In the genomic region with DNA sequence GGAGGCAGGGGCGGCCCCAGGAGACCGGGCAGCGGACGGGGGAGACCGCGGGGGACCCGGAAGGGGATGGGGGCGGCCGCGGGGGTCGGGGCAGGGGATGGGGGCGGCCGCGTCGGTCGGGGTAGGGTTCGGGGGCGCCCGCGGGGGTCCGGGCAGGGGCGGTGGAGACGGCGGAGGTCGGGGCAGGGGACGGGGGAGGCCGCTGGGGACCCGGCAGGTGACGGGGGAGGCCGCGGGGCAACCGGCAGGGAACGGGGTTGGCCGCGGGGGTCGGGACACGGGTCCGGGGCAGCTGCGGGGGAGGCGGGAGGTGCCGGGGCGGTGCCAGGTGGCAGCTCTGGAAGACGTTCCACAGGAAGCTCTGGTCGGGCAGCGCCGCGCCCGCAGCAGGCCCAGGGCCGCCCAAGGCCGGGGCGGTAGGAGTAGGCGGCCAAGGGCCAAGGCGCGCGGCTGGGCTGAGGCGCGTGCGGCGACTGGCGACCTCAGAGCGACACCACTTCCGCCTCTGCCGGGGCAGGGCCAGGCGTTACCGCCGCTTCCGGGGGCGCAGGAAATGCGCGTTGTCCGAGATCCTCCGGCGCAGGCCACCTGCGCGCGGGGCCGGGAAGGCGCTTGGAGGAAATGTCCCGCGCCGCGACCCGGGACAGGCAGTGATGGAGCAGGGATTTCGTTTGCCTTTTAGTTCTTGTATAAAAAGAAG, we compare ENCODE assay signal across 8 cellular contexts. TPM values are rescaled to one million over a fixed set of nuclear protein-coding genes. Genes with fewer than 3 reads are reported as not detected.
DNase-seq lines count a peak whose midpoint lies in the region; ATAC-seq and TF ChIP-seq lines count a peak whose summit lies in the region.
"Not testable (repeated sequence)": the region's sequence is repeated elsewhere in the genome, so short reads cannot be mapped to it uniquely, and the experiment has no call there.

No MANE protein-coding gene starts in this region.

- H3K4me2 ChIP-seq in skeletal muscle satellite cell (ENCODE audit: low read length), result peak overlapping the region; percentile 64

- not testable (repeated sequence) for H3K9me3 ChIP-seq in skeletal muscle satellite cell (replicated peaks; ENCODE audit: low read length); vagina

- H3K4me3 ChIP-seq in skeletal muscle satellite cell (ENCODE audit: low read length) (peak overlapping the region; percentile 67), vagina (peak overlapping the region; percentile 24 to 35)

- H3K27ac ChIP-seq in vagina, result not testable (repeated sequence)

- H3K27me3 ChIP-seq in skeletal muscle satellite cell (ENCODE audit: control insufficient read depth, insufficient read depth, low read length); vagina: not testable (repeated sequence)

- ATAC-seq in GM18511 (IDR thresholded peaks at IDR 0.05; ENCODE audit: unreplicated experiment) (peak; percentile 99), HG02623 (IDR thresholded peaks at IDR 0.05; ENCODE audit: unreplicated experiment) (peak; percentile 92)

- H3K36me3 ChIP-seq in skeletal muscle satellite cell (ENCODE audit: insufficient read depth, low read length); vagina: not testable (repeated sequence)

- intact Hi-C loops in vagina (cut with DNase I), result not testable (repeated sequence)

- DNase-seq in LoVo (ENCODE audit: low spot score), result peak; percentile 86
- peak; percentile 86 for DNase-seq in activated CD8-positive, alpha-beta memory T cell treated with anti-CD3 and anti-CD28 coated beads for 24 hours
- peak; percentile 29 for DNase-seq in dermis blood vessel endothelial cell
- peak; percentile 30 for DNase-seq in iris pigment epithelial cell (ENCODE audit: low read depth)
- not testable (repeated sequence) for DNase-seq in vagina (ENCODE audit: extremely low spot score in 2 of 2)

- not testable (repeated sequence) for H3K4me1 ChIP-seq in skeletal muscle satellite cell (ENCODE audit: control insufficient read depth, insufficient read depth, low read length); vagina

- peak overlapping the region; percentile 58 for H3K9ac ChIP-seq in skeletal muscle satellite cell (ENCODE audit: low read depth, low read length)

- TF ChIP-seq CTCF in vagina (IDR thresholded peaks at IDR 0.05), result not testable (repeated sequence)

- TF ChIP-seq POLR2A in vagina (IDR thresholded peaks at IDR 0.05), result not testable (repeated sequence)

RNA-seq across cellular contexts. Expression of a gene that starts 45.9 kb away (rescaled TPM):
- total RNA-seq in dermis blood vessel endothelial cell, result 16.6 and 20.1 TPM in 2 replicates
- 5.6 and 8.1 TPM in 2 replicates for total RNA-seq in skeletal muscle satellite cell (2012; rRNA removed)
- 41.5 TPM for total RNA-seq in vagina
